In the genomic region with DNA sequence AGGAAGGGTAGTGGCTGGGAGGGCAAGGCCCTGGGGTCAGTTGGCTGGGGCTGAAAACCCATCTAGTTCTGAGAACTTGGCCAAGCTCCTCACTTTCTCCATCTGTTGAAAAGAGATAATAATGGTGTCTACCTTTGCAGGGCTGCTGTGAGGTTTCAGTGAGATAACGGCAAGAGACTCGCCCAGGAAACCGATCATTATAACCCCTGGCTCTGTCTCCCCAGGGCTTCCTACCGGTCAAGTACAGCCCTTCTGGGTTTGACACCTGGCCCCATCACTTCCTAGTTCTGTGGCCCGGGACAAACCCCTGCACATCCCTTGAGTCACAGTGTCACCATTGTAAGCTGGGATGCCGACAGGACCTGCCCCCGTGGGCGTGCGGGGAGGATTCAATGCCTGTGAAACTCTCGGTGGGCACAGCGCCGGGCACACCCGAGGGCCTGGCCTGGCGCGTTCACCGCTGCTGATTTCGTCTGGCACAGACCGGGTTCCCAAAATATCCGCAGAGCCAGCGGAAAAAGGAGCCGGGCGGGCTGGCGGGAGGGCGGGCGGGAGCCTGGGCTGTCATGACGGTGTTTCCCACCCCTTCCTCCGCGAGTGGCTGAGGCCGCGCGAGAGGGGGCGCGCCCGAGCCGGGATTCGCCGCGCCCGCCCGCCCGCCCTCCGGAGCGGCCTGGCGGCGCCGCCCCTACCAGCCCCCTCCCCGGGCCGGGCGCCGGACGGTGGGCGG, we compare ENCODE assay signal across 7 cellular contexts. TPM values are rescaled to one million over a fixed set of nuclear protein-coding genes. Genes with fewer than 3 reads are reported as not detected.
DNase-seq lines count a peak whose midpoint lies in the region; ATAC-seq and TF ChIP-seq lines count a peak whose summit lies in the region.

No MANE protein-coding gene starts in this region.

- 0 to 2% methylated on average over 8 to 13 of the region's 52 CpGs for WGBS in lower leg skin, 2 donors

- TF ChIP-seq CTCF in dorsolateral prefrontal cortex (IDR thresholded peaks at IDR 0.05 in 54 of 56, conservative IDR thresholded peaks at IDR 0.05 in 2 of 56; ENCODE audit: low read depth in 1 of 56, partially characterized antibody in 56 of 56) (peak in 50 of 56 donors; percentile 21 to 71 (median 46)), lower leg skin (IDR thresholded peaks at IDR 0.05) (no peak)

- peak; percentile 46 for DNase-seq in NCI-H526 treated with DMSO at 0.1 percent for 48 hours (lab: John Stamatoyannopoulos, UW)
- DNase-seq in activated CD4-positive, alpha-beta T cell treated with anti-CD3 and anti-CD28 coated beads, Interleukin-2, amount 50 U/mL, for 48 hours: peak; percentile 80 to 86
- peak; percentile 53 to 86 (median 71) for DNase-seq in dorsolateral prefrontal cortex
- peak; percentile 61 to 93 for DNase-seq in lower leg skin (ENCODE audit: low spot score in 2 of 2)
- DNase-seq in stimulated activated CD4-positive, alpha-beta T cell treated with anti-CD3 and anti-CD28 coated beads, TNF-alpha, amount 100 ng/mL, for 1 hour (ENCODE audit: low read depth in 3 of 3, low spot score in 1 of 3): peak in 2 of 3 donors; percentile 57 to 58

- H3K4me3 ChIP-seq in dorsolateral prefrontal cortex: peak overlapping the region; percentile 47 to 93 (median 70)
- H3K4me3 ChIP-seq in lower leg skin (ENCODE audit: low read depth, poor library complexity, severe bottlenecking): peak overlapping the region; percentile 26

- peak overlapping the region; percentile 75 to 98 (median 93) for H3K27ac ChIP-seq in dorsolateral prefrontal cortex

- TF ChIP-seq POLR2A in GM18505 (IDR thresholded peaks at IDR 0.05; ENCODE audit: borderline replicate concordance, extremely low read depth, insufficient read depth, insufficient read length) (peak; percentile 55), lower leg skin (IDR thresholded peaks at IDR 0.05) (no peak)

- ATAC-seq in GM18505 (IDR thresholded peaks at IDR 0.05; ENCODE audit: unreplicated experiment) (peak; percentile 44), HG03025 (IDR thresholded peaks at IDR 0.05; ENCODE audit: low FRiP score, unreplicated experiment) (peak; percentile 35)

- H3K27me3 ChIP-seq in dorsolateral prefrontal cortex: no peaks in the 10 kb centered on the region

- intact Hi-C loops in dorsolateral prefrontal cortex (cut with DNase I): loop anchor here (2.0 to 5.0 kb wide), 4 partner anchors 24 to 214 kb away; a partner anchor contains a TSS
- intact Hi-C loops in lower leg skin (cut with DNase I; ENCODE audit: low total_unique reads): no loop called here

RNA-seq across cellular contexts. Expression of a gene that starts 4.5 kb away (rescaled TPM):
- total RNA-seq in dorsolateral prefrontal cortex (10 to 100 TPM; 23.6 to 63.9 (median 38.0) TPM), lower leg skin (10 to 100 TPM; 49.3 to 69.3 (median 62.5) TPM)

RNA-seq across cellular contexts. Expression of a gene that starts 23.7 kb away (rescaled TPM):
- total RNA-seq in dorsolateral prefrontal cortex: 10 to 100 TPM; 29.4 to 70.1 (median 50.1) TPM
- total RNA-seq in lower leg skin: 10 to 100 TPM; 18.6 to 22.3 (median 20.8) TPM

RNA-seq across cellular contexts. Expression of a gene that starts 48.1 kb away (rescaled TPM):
- 1 to 10 TPM; 2.1 to 6.7 (median 3.9) TPM for total RNA-seq in dorsolateral prefrontal cortex
- 1 to 10 TPM; 2.8 to 5.6 (median 4.2) TPM for total RNA-seq in lower leg skin

Comparison
In these comparisons a context has a peak if more than half of its experiments do, and no peak if none do; other contexts are left out.
1. Peak in every context shown above with its lines: DNase-seq, ATAC-seq, H3K4me3 ChIP-seq and H3K27ac ChIP-seq.
2. CTCF ChIP-seq: peak in dorsolateral prefrontal cortex (50 of 56); none in lower leg skin (0 of 3).